Comparison of ENCODE assay signal across 30 cellular contexts in genomic region chr15:92770641-92771040, GRCh38.
"Had no signal": no experiment of that assay in that cellular context is flagged by ENCODE, and none has a peak within 500 bp of the region (broad histone marks: within the 10 kb centered on the region; RNA-seq: fewer than 3 reads in every experiment).

No MANE protein-coding gene starts in this region.

- H3K4me2 ChIP-seq: neural progenitor cell had no signal

- DNase-seq: hypothalamus; immature natural killer cell; left ventricle myocardium inferior; mesendoderm; naive B cell; natural killer cell; nephron progenitor cell; occipital lobe; pancreas; posterior cingulate gyrus; retina; right cardiac atrium; stimulated activated CD4-positive, alpha-beta T cell treated with anti-CD3 and anti-CD28 coated beads, Interleukin-12 subunit alpha, Interleukin-12 subunit beta, amount 100 ng/mL, for 4 hours; stimulated activated CD4-positive, alpha-beta T cell treated with anti-CD3 and anti-CD28 coated beads, Interleukin-15, amount 100 ng/mL, for 24 hours; stimulated activated CD4-positive, alpha-beta T cell treated with anti-CD3 and anti-CD28 coated beads, Interleukin-4, amount 100 ng/mL, for 24 hours; stimulated activated naive CD4-positive, alpha-beta T cell; tibial artery; trophoblast cell; uterus had no signal

- H3K4me1 ChIP-seq: left ventricle myocardium inferior, neural progenitor cell, pancreas, suprapubic skin, tibial artery, uterus had no signal

- H3K27me3 Mint-ChIP-seq: naive B cell; stimulated activated naive CD8-positive, alpha-beta T cell treated with anti-CD3 and anti-CD28 coated beads, Interleukin-15, Interleukin-2, amounts not matched to agents 100 ng/mL and 50 ng/mL, for 24 hours had no signal

- H3K27ac ChIP-seq: left ventricle myocardium inferior, neural progenitor cell, neutrophil, pancreas, skin epidermis, suprapubic skin, thoracic aorta, tibial artery, uterus had no signal

- H3K36me3 ChIP-seq: left ventricle myocardium inferior, neural progenitor cell, neutrophil, pancreas, prostate gland, suprapubic skin, thoracic aorta, tibial artery, uterus had no signal

- H3K4me1 Mint-ChIP-seq: immature natural killer cell; naive B cell; natural killer cell; neural progenitor cell; stimulated activated effector memory CD8-positive, alpha-beta T cell treated with anti-CD3 and anti-CD28 coated beads, Interleukin-12 subunit alpha, Interleukin-12 subunit beta, amount 100 ng/mL, for 72 hours had no signal

- H3K27ac Mint-ChIP-seq: immature natural killer cell; mesothelial cell of epicardium; naive B cell; natural killer cell; nephron progenitor cell; neural progenitor cell; stimulated activated effector memory CD8-positive, alpha-beta T cell treated with anti-CD3 and anti-CD28 coated beads, Interleukin-12 subunit alpha, Interleukin-12 subunit beta, amount 100 ng/mL, for 72 hours; stimulated activated naive CD8-positive, alpha-beta T cell treated with anti-CD3 and anti-CD28 coated beads, Interleukin-15, Interleukin-2, amounts not matched to agents 100 ng/mL and 50 ng/mL, for 24 hours had no signal

- H2AFZ ChIP-seq: neural progenitor cell had no signal

- H3K27me3 ChIP-seq: neural progenitor cell, neutrophil, pancreas, suprapubic skin, tibial artery, uterus had no signal

- H3K9me3 ChIP-seq: left ventricle myocardium inferior, neutrophil, pancreas, prostate gland, suprapubic skin, thoracic aorta, tibial artery, uterus had no signal

- H3K36me3 Mint-ChIP-seq: natural killer cell; stimulated activated effector memory CD8-positive, alpha-beta T cell treated with anti-CD3 and anti-CD28 coated beads, Interleukin-12 subunit alpha, Interleukin-12 subunit beta, amount 100 ng/mL, for 72 hours had no signal

- H3K4me3 Mint-ChIP-seq: immature natural killer cell; mesothelial cell of epicardium; naive B cell; natural killer cell; nephron progenitor cell; neural progenitor cell; stimulated activated effector memory CD8-positive, alpha-beta T cell treated with anti-CD3 and anti-CD28 coated beads, Interleukin-12 subunit alpha, Interleukin-12 subunit beta, amount 100 ng/mL, for 72 hours; stimulated activated naive CD8-positive, alpha-beta T cell treated with anti-CD3 and anti-CD28 coated beads, Interleukin-15, Interleukin-2, amounts not matched to agents 100 ng/mL and 50 ng/mL, for 24 hours had no signal

- H3K4me3 ChIP-seq: left ventricle myocardium inferior, lung, neural progenitor cell, pancreas, prostate gland, skin epidermis, suprapubic skin, thoracic aorta, tibial artery, uterus had no signal

- H3K9me3 Mint-ChIP-seq: immature natural killer cell; mesothelial cell of epicardium; natural killer cell; stimulated activated effector memory CD8-positive, alpha-beta T cell treated with anti-CD3 and anti-CD28 coated beads, Interleukin-12 subunit alpha, Interleukin-12 subunit beta, amount 100 ng/mL, for 72 hours; stimulated activated naive CD8-positive, alpha-beta T cell treated with anti-CD3 and anti-CD28 coated beads, Interleukin-15, Interleukin-2, amounts not matched to agents 100 ng/mL and 50 ng/mL, for 24 hours had no signal

- ATAC-seq: natural killer cell; pancreas; right cardiac atrium; sciatic nerve; stimulated activated effector memory CD8-positive, alpha-beta T cell treated with anti-CD3 and anti-CD28 coated beads, Interleukin-12 subunit alpha, Interleukin-12 subunit beta, amount 100 ng/mL, for 72 hours had no signal
